ENCODE assay signal across 20 cellular contexts in the genomic region with DNA sequence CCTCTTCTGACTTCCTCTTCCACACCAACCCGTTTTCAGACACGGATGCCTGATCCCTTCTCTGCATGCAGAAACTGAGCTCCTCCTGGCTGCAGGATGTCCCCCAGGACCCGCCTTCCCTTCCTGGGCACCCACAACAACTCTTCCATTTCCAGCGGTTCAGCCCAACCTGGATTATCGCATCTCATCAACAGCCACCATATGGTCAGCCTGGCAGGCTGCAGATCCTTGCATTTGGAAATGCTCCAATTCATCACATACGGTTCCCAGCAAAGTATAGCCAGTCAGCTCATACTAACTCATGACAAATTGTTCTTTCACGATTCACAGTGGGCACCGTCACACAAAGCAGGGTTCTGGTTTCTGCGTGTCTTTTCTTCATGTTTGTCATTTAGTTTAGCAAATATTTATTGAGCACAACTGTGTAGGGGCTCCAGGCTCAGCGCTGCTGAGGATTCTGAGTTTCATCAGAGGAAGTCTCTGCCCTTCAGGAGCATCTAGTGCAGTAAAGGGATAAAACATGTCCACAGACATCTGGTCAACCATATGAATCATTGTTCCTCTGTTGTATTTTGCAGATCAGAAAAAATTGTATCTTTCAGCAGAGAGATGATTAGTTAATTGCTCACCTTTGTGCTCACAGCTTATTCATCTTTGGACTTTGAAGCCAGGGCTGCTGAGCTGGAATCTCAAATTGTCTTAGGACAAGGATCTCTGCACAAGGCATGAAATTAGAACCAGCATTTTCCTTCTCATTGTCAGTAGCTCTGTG.
A peak's percentile ranks its signal among the peaks of the same experiment; 100 is the strongest.
DNase-seq lines count a peak whose midpoint lies in the region; ATAC-seq and TF ChIP-seq lines count a peak whose summit lies in the region.
"Had no signal": no experiment of that assay in that cellular context is flagged by ENCODE, and none has a peak within 500 bp of the region (broad histone marks: within the 10 kb centered on the region; RNA-seq: fewer than 3 reads in every experiment).

No MANE protein-coding gene starts in this region.

- no peaks in the 10 kb centered on the region for H4K20me1 ChIP-seq in fibroblast of lung (ENCODE audit: control insufficient read depth, extremely low read depth, insufficient read depth, low read length)

- H3K27ac ChIP-seq in fibroblast of lung (ENCODE audit: insufficient read depth, low read length) (no peak overlapping the region), neuronal stem cell (replicated peaks; ENCODE audit: low read length) (no peak overlapping the region)
- H3K27ac ChIP-seq: coronary artery, thyroid gland had no signal

- H2BK5ac ChIP-seq in neuronal stem cell (ENCODE audit: low read length), result no peak overlapping the region

- peak overlapping the region; percentile 15 for H3K27ac Mint-ChIP-seq in type B pancreatic cell
- H3K27ac Mint-ChIP-seq: CD4-positive, alpha-beta memory T cell had no signal

- H3K79me2 ChIP-seq in fibroblast of lung (ENCODE audit: control insufficient read depth, insufficient read depth, low read length), result no peaks in the 10 kb centered on the region

- H3K36me3 ChIP-seq in fibroblast of lung (ENCODE audit: control insufficient read depth, insufficient read depth, low read length), result no peaks in the 10 kb centered on the region
- no peaks in the 10 kb centered on the region for H3K36me3 ChIP-seq in neuronal stem cell (replicated peaks in 1 of 2; ENCODE audit: control insufficient read depth in 2 of 2, insufficient read depth in 2 of 2, low read length in 2 of 2)
- H3K36me3 ChIP-seq: thyroid gland had no signal

- H2AK5ac ChIP-seq in neuronal stem cell (ENCODE audit: low read depth, low read length), result no peak overlapping the region

- H3K4me1 Mint-ChIP-seq in type B pancreatic cell (ENCODE audit: unreplicated experiment), result peaks cover 32% of the 10 kb centered on the region
- H3K4me1 Mint-ChIP-seq: CD4-positive, alpha-beta memory T cell had no signal

- DNase-seq in NCI-H1092 treated with DMSO at 0.1 percent for 48 hours (lab: John Stamatoyannopoulos, UW), result peak; percentile 3
- no peak for DNase-seq in NCI-H1092 (lab: John Stamatoyannopoulos, UW)
- DNase-seq in RKO (ENCODE audit: low spot score), result peak; percentile 38
- peak; percentile 17 to 41 for DNase-seq in fibroblast of lung (ENCODE audit: low read depth in 2 of 2)
- DNase-seq in type B pancreatic cell (ENCODE audit: extremely low spot score, unreplicated experiment), result no peak
- DNase-seq in neuronal stem cell (ENCODE audit: low spot score), result no peak
- no peak for DNase-seq in retina
- DNase-seq: 8988T; activated CD8-positive, alpha-beta memory T cell treated with anti-CD3 and anti-CD28 coated beads for 24 hours; CD4-positive, alpha-beta memory T cell; GF-D8; IMR-90; mammary epithelial cell; NCI-H226; thyroid gland had no signal

- H3K27me3 Mint-ChIP-seq in type B pancreatic cell, result no peaks in the 10 kb centered on the region
- H3K27me3 Mint-ChIP-seq: CD4-positive, alpha-beta memory T cell had no signal

- no peak overlapping the region for H2BK120ac ChIP-seq in neuronal stem cell (ENCODE audit: low read depth, low read length)

- H3K9me3 Mint-ChIP-seq in type B pancreatic cell, result no peaks in the 10 kb centered on the region
- H3K9me3 Mint-ChIP-seq: neural crest cell had no signal

- H3K4me3 Mint-ChIP-seq in type B pancreatic cell, result no peak overlapping the region
- H3K4me3 Mint-ChIP-seq: CD4-positive, alpha-beta memory T cell; neural crest cell had no signal

- H3K27me3 ChIP-seq in fibroblast of lung (ENCODE audit: control insufficient read depth, insufficient read depth, low read length) (no peaks in the 10 kb centered on the region), neuronal stem cell (ENCODE audit: control insufficient read depth in 3 of 3, insufficient read depth in 3 of 3, low read depth in 1 of 3, low read length in 3 of 3) (peaks cover 0 to 2% (median 0%) of the 10 kb centered on the region in 3 experiments)
- H3K27me3 ChIP-seq: thyroid gland had no signal

- H3K79me1 ChIP-seq in neuronal stem cell (ENCODE audit: low read depth, low read length), result no peaks in the 10 kb centered on the region

- no peak overlapping the region for H2AFZ ChIP-seq in fibroblast of lung (ENCODE audit: low read length)
- H2AFZ ChIP-seq in neuronal stem cell (ENCODE audit: low read length), result no peak overlapping the region

- TF ChIP-seq CTCF in fibroblast of lung (conservative IDR thresholded peaks at IDR 0.05 in 1 of 2, IDR thresholded peaks at IDR 0.05 in 1 of 2; ENCODE audit: low read depth in 1 of 2, low read length in 2 of 2) (no peak), type B pancreatic cell (conservative IDR thresholded peaks at IDR 0.05) (no peak)

- H2BK15ac ChIP-seq in neuronal stem cell (ENCODE audit: low read length), result no peak overlapping the region

- no peak overlapping the region for H3K4ac ChIP-seq in neuronal stem cell (ENCODE audit: low read length)

- no peaks in the 10 kb centered on the region for H3K9me3 ChIP-seq in fibroblast of lung (ENCODE audit: control insufficient read depth, insufficient read depth, low read depth, low read length)
- H3K9me3 ChIP-seq in neuronal stem cell (replicated peaks in 1 of 2; ENCODE audit: control insufficient read depth in 2 of 2, insufficient read depth in 1 of 2, low read depth in 1 of 2, low read length in 2 of 2), result no peaks in the 10 kb centered on the region
- H3K9me3 ChIP-seq: thyroid gland had no signal

- no peak overlapping the region for H2BK12ac ChIP-seq in neuronal stem cell (ENCODE audit: low read length)

- H3K18ac ChIP-seq in neuronal stem cell (ENCODE audit: low read length), result no peak overlapping the region

- WGBS in neuronal stem cell (ENCODE audit: extremely low coverage in 2 of 2, insufficient read length in 2 of 2, insufficient replicate concordance in 1 of 2), 2 donors, result no CpG with 5 or more reads among the region's 10 CpGs

- H3K4me3 ChIP-seq in fibroblast of lung (replicated peaks in 1 of 4; ENCODE audit: control extremely low read depth in 1 of 4, insufficient read depth in 1 of 4, low read depth in 3 of 4, low read length in 4 of 4) (no peak overlapping the region), neuronal stem cell (ENCODE audit: low read length in 2 of 2) (no peak overlapping the region)
- H3K4me3 ChIP-seq: coronary artery, thyroid gland had no signal

- no peak overlapping the region for H4K8ac ChIP-seq in neuronal stem cell (ENCODE audit: low read depth, low read length)

- H3K4me1 ChIP-seq in fibroblast of lung (ENCODE audit: control insufficient read depth, extremely low read depth, insufficient read depth, low read length) (no peaks in the 10 kb centered on the region), neuronal stem cell (ENCODE audit: control insufficient read depth in 2 of 2, insufficient read depth in 1 of 2, low read depth in 1 of 2, low read length in 2 of 2) (peaks cover 0 to 6% of the 10 kb centered on the region in 2 donors)
- H3K4me1 ChIP-seq: thyroid gland had no signal

- no peaks in the 10 kb centered on the region for H3K36me3 Mint-ChIP-seq in type B pancreatic cell
- H3K36me3 Mint-ChIP-seq: CD4-positive, alpha-beta memory T cell had no signal

- no peak overlapping the region for H3K14ac ChIP-seq in neuronal stem cell (ENCODE audit: low read length)

- ATAC-seq in HG03095 (IDR thresholded peaks at IDR 0.05; ENCODE audit: unreplicated experiment), result no peak
- ATAC-seq: HCT116, Panc1 had no signal

- H3K9ac ChIP-seq in fibroblast of lung (ENCODE audit: insufficient read depth, low read length) (no peak overlapping the region), neuronal stem cell (ENCODE audit: low read depth, low read length, poor library complexity) (no peak overlapping the region)

- no peak overlapping the region for H3K4me2 ChIP-seq in fibroblast of lung (ENCODE audit: extremely low read depth, insufficient read depth, low read length)
- H3K4me2 ChIP-seq in neuronal stem cell (ENCODE audit: insufficient read depth, low read length, poor library complexity, severe bottlenecking), result no peak overlapping the region

- H4K91ac ChIP-seq in neuronal stem cell (ENCODE audit: low read depth, low read length, poor library complexity), result no peak overlapping the region

- no peak overlapping the region for H3K23ac ChIP-seq in neuronal stem cell (ENCODE audit: low read depth, low read length, poor library complexity)

Comparison
In these comparisons a context has a peak if more than half of its experiments do, and no peak if none do; other contexts are left out.
1. DNase-seq: peak in NCI-H1092 treated with DMSO at 0.1 percent for 48 hours (single experiment), RKO (single experiment) and fibroblast of lung (2 of 2); none in NCI-H1092 (single experiment), type B pancreatic cell (single experiment), neuronal stem cell (single experiment) and retina (single experiment).